1 cellular context compared by ENCODE assay signal in the genomic region with DNA sequence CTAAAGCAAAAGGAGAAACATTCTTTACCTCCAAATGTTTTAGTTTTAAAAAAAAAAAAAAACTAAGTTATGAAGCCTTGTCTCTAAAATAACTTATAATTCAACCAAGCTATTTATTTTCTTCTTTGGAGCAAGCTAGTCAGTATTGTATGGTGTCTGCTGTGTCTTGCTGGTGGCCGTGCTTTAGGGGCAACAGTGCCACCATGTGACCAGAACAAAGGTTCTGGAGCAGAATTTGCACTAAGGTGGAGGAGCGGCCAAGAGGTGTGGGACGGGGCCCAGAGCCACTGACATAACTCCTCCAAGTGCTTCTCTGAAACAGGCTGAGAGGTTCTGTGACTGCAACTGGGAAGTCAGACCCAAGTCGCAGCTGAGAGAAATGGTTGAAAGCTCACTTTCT.
TF ChIP-seq lines count a peak whose summit lies in the region.

No MANE protein-coding gene starts in this region.

TF ChIP-seq in HepG2, 621 proteins besides CTCF, POLR2A, EP300 and RAD21 (continued from another document):
- TF ChIP-seq, protein P1, sequence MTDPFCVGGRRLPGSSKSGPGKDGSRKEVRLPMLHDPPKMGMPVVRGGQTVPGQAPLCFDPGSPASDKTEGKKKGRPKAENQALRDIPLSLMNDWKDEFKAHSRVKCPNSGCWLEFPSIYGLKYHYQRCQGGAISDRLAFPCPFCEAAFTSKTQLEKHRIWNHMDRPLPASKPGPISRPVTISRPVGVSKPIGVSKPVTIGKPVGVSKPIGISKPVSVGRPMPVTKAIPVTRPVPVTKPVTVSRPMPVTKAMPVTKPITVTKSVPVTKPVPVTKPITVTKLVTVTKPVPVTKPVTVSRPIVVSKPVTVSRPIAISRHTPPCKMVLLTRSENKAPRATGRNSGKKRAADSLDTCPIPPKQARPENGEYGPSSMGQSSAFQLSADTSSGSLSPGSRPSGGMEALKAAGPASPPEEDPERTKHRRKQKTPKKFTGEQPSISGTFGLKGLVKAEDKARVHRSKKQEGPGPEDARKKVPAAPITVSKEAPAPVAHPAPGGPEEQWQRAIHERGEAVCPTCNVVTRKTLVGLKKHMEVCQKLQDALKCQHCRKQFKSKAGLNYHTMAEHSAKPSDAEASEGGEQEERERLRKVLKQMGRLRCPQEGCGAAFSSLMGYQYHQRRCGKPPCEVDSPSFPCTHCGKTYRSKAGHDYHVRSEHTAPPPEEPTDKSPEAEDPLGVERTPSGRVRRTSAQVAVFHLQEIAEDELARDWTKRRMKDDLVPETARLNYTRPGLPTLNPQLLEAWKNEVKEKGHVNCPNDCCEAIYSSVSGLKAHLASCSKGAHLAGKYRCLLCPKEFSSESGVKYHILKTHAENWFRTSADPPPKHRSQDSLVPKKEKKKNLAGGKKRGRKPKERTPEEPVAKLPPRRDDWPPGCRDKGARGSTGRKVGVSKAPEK (CRISPR knock-in tag; IDR thresholded peaks at IDR 0.05; ENCODE audit: borderline replicate concordance): no peak
- TF ChIP-seq, protein P2, sequence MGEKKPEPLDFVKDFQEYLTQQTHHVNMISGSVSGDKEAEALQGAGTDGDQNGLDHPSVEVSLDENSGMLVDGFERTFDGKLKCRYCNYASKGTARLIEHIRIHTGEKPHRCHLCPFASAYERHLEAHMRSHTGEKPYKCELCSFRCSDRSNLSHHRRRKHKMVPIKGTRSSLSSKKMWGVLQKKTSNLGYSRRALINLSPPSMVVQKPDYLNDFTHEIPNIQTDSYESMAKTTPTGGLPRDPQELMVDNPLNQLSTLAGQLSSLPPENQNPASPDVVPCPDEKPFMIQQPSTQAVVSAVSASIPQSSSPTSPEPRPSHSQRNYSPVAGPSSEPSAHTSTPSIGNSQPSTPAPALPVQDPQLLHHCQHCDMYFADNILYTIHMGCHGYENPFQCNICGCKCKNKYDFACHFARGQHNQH (CRISPR knock-in tag; IDR thresholded peaks at IDR 0.05): no peak
- TF ChIP-seq ZNF30 (CRISPR knock-in tag; IDR thresholded peaks at IDR 0.05) (no peak), TMF1 (CRISPR knock-in tag; IDR thresholded peaks at IDR 0.05; ENCODE audit: low read depth) (no peak)
